11 cellular contexts compared by ENCODE assay signal in genomic region chr22:44449061-44449682, GRCh38. TPM values are rescaled to one million over a fixed set of nuclear protein-coding genes. Genes with fewer than 3 reads are reported as not detected.
A peak's percentile ranks its signal among the peaks of the same experiment; 100 is the strongest.
DNase-seq lines count a peak whose midpoint lies in the region; ATAC-seq and TF ChIP-seq lines count a peak whose summit lies in the region.
"Had no signal": no experiment of that assay in that cellular context is flagged by ENCODE, and none has a peak within 500 bp of the region (broad histone marks: within the 10 kb centered on the region; RNA-seq: fewer than 3 reads in every experiment).

No MANE protein-coding gene starts in this region.

- ATAC-seq in left lung = peak; percentile 16
- ATAC-seq in stimulated activated naive CD8-positive, alpha-beta T cell treated with anti-CD3 and anti-CD28 coated beads, Interleukin-15, amount 100 ng/mL, for 72 hours = no peak
- no peak for ATAC-seq in body of pancreas

- DNase-seq in AG20443 (ENCODE audit: low spot score) = peak; percentile 86
- peak; percentile 21 for DNase-seq in Karpas-422
- DNase-seq in astrocyte of the spinal cord (ENCODE audit: low read depth, low spot score) = peak; percentile 86
- DNase-seq in left lung = no peak
- no peak for DNase-seq in stimulated activated naive CD8-positive, alpha-beta T cell treated with anti-CD3 and anti-CD28 coated beads, Interleukin-15, amount 100 ng/mL, for 72 hours
- no peak for DNase-seq in body of pancreas
- no peak for DNase-seq in HEK293T (ENCODE audit: extremely low spot score)
- no peak for DNase-seq in stimulated activated naive CD4-positive, alpha-beta T cell treated with Interleukin-2 at 50 U/mL for 16 hours (lab: John Stamatoyannopoulos, UW)
- DNase-seq: activated gamma-delta T cell treated with Interleukin-2 at 50 U/mL for 16 hours, DMS79 had no signal

- intact Hi-C loops in left lung (cut with DNase I) = no loop called here
- intact Hi-C loops in body of pancreas (cut with DNase I) = no loop called here

- 59 to 67% methylated on average over 9 to 20 of the region's 20 CpGs for WGBS in body of pancreas, 2 donors

- H3K9me2 ChIP-seq in Karpas-422 (replicated peaks; ENCODE audit: insufficient read depth, low read length) = no peaks in the 10 kb centered on the region

- H3K27me3 Mint-ChIP-seq in stimulated activated naive CD8-positive, alpha-beta T cell treated with anti-CD3 and anti-CD28 coated beads, Interleukin-15, amount 100 ng/mL, for 72 hours = no peaks in the 10 kb centered on the region

- in situ Hi-C loops in astrocyte of the spinal cord (cut with HindIII; ENCODE audit: low sequenced_read_pairs) = no loop called here

- H3K4me1 Mint-ChIP-seq in stimulated activated naive CD8-positive, alpha-beta T cell treated with anti-CD3 and anti-CD28 coated beads, Interleukin-15, amount 100 ng/mL, for 72 hours = peaks cover 25% of the 10 kb centered on the region

- POLR2A ChIA-PET in HEK293T (lab: Yijun Ruan, JAX) = no interaction called here

- H3K36me3 ChIP-seq in Karpas-422 (ENCODE audit: insufficient read depth, low read length) (no peaks in the 10 kb centered on the region), left lung (no peaks in the 10 kb centered on the region), body of pancreas (replicated peaks in 1 of 2; ENCODE audit: insufficient read depth in 1 of 2, low read depth in 2 of 2) (no peaks in the 10 kb centered on the region)

- no peaks in the 10 kb centered on the region for H3K27me3 ChIP-seq in Karpas-422 (ENCODE audit: low read length)
- H3K27me3 ChIP-seq in left lung = no peaks in the 10 kb centered on the region
- no peaks in the 10 kb centered on the region for H3K27me3 ChIP-seq in body of pancreas

- H3K4me3 ChIP-seq in Karpas-422 (ENCODE audit: low read length) (no peak overlapping the region), astrocyte of the spinal cord (ENCODE audit: low read depth, low read length) (no peak overlapping the region), left lung (no peak overlapping the region), body of pancreas (no peak overlapping the region)

- TF ChIP-seq POLR2A in body of pancreas (IDR thresholded peaks at IDR 0.05) = no peak

- TF ChIP-seq CTCF in astrocyte of the spinal cord (IDR thresholded peaks at IDR 0.05; ENCODE audit: low read depth, low read length) (no peak), left lung (IDR thresholded peaks at IDR 0.05) (no peak), body of pancreas (IDR thresholded peaks at IDR 0.05) (no peak)

- H3K27ac Mint-ChIP-seq in stimulated activated naive CD8-positive, alpha-beta T cell treated with anti-CD3 and anti-CD28 coated beads, Interleukin-15, amount 100 ng/mL, for 72 hours = no peak overlapping the region

- H3K79me2 ChIP-seq in Karpas-422 (ENCODE audit: low read length) = no peaks in the 10 kb centered on the region

- CTCF ChIA-PET in HEK293T (lab: Yijun Ruan, JAX) = no interaction called here

- H3K4me1 ChIP-seq in Karpas-422 (ENCODE audit: low read length) (peaks cover 6% of the 10 kb centered on the region), left lung (no peaks in the 10 kb centered on the region), body of pancreas (peaks cover 3% of the 10 kb centered on the region)

- H4K20me1 ChIP-seq in Karpas-422 (ENCODE audit: insufficient read depth, low read depth, low read length) = no peaks in the 10 kb centered on the region

- no peak overlapping the region for H2AFZ ChIP-seq in Karpas-422 (ENCODE audit: low read length)

- H3K4me3 Mint-ChIP-seq in stimulated activated naive CD8-positive, alpha-beta T cell treated with anti-CD3 and anti-CD28 coated beads, Interleukin-15, amount 100 ng/mL, for 72 hours = no peak overlapping the region
- H3K4me3 Mint-ChIP-seq: nephron had no signal

- no peak overlapping the region for H3K27ac ChIP-seq in Karpas-422 (ENCODE audit: low read length)
- no peak overlapping the region for H3K27ac ChIP-seq in left lung
- no peak overlapping the region for H3K27ac ChIP-seq in body of pancreas

- no peak overlapping the region for H3K9ac ChIP-seq in Karpas-422 (ENCODE audit: low read length)

- no peak overlapping the region for H3K4me2 ChIP-seq in Karpas-422 (ENCODE audit: low read depth, low read length, poor library complexity, severe bottlenecking)

- peaks cover 5 to 7% of the 10 kb centered on the region in 2 donors for H3K9me3 Mint-ChIP-seq in stimulated activated naive CD8-positive, alpha-beta T cell treated with anti-CD3 and anti-CD28 coated beads, Interleukin-15, amount 100 ng/mL, for 72 hours

- H3K9me3 ChIP-seq in Karpas-422 (ENCODE audit: low read length) (no peaks in the 10 kb centered on the region), left lung (peaks cover 0 to 11% of the 10 kb centered on the region in 2 donors), body of pancreas (peaks cover 0 to 7% (median 0%) of the 10 kb centered on the region in 3 donors)

TF ChIP-seq in HEK293T, 16 proteins besides CTCF, POLR2A, EP300 and RAD21:
- TF ChIP-seq FOXA1 (IDR thresholded peaks at IDR 0.05) = no peak
- no peak for TF ChIP-seq NFRKB (IDR thresholded peaks at IDR 0.05)
- no peak for TF ChIP-seq TARDBP (IDR thresholded peaks at IDR 0.05)
- TF ChIP-seq LEF1 (IDR thresholded peaks at IDR 0.05; ENCODE audit: borderline replicate concordance) = no peak
- no peak for TF ChIP-seq ZNF384 (IDR thresholded peaks at IDR 0.05)
- TF ChIP-seq L3MBTL2 (conservative IDR thresholded peaks at IDR 0.05) = no peak
- no peak for TF ChIP-seq BHLHE40 (IDR thresholded peaks at IDR 0.05; ENCODE audit: borderline replicate concordance)
- no peak for TF ChIP-seq ELF4 (IDR thresholded peaks at IDR 0.05)
- no peak for TF ChIP-seq PKNOX1 (IDR thresholded peaks at IDR 0.05)
- no peak for TF ChIP-seq CTBP1 (IDR thresholded peaks at IDR 0.05; ENCODE audit: borderline replicate concordance)
- TF ChIP-seq ARNT (IDR thresholded peaks at IDR 0.05) = no peak
- TF ChIP-seq HDGF (IDR thresholded peaks at IDR 0.05; ENCODE audit: borderline replicate concordance) = no peak
- TF ChIP-seq SUZ12 (IDR thresholded peaks at IDR 0.05) = no peak
- no peak for TF ChIP-seq SP1 (IDR thresholded peaks at IDR 0.05)
- TF ChIP-seq FOXM1 (IDR thresholded peaks at IDR 0.05; ENCODE audit: borderline replicate concordance) = no peak
- no peak for TF ChIP-seq FOXK2 (IDR thresholded peaks at IDR 0.05)

RNA-seq across cellular contexts. Expression of gene RTL6, which starts 48.9 kb away (rescaled TPM):
- not detected in 2 replicates for total RNA-seq in Karpas-422 (2014; rRNA removed; shearing (Covaris generic); ENCODE audit: low replicate concordance)
- total RNA-seq in left lung (10 to 100 TPM; 20.3 to 20.5 TPM), body of pancreas (10 to 100 TPM; 10.6 to 12.5 TPM)

Comparison
In these comparisons a context has a peak if more than half of its experiments do, and no peak if none do; other contexts are left out.
1. DNase-seq: peak in AG20443 (single experiment), Karpas-422 (single experiment) and astrocyte of the spinal cord (single experiment); none in left lung (0 of 2), stimulated activated naive CD8-positive, alpha-beta T cell treated with anti-CD3 and anti-CD28 coated beads, Interleukin-15, amount 100 ng/mL, for 72 hours (0 of 2), body of pancreas (0 of 4), HEK293T (single experiment) and stimulated activated naive CD4-positive, alpha-beta T cell treated with Interleukin-2 at 50 U/mL for 16 hours (single experiment).
2. RNA of gene RTL6, which starts 48.9 kb away (total RNA-seq): 20.3 to 20.5 TPM in left lung and 10.6 to 12.5 TPM in body of pancreas; not detected in Karpas-422; every median in the first group is over 10 times any median in the second.